1 cellular context compared by ENCODE assay signal in the genomic region with DNA sequence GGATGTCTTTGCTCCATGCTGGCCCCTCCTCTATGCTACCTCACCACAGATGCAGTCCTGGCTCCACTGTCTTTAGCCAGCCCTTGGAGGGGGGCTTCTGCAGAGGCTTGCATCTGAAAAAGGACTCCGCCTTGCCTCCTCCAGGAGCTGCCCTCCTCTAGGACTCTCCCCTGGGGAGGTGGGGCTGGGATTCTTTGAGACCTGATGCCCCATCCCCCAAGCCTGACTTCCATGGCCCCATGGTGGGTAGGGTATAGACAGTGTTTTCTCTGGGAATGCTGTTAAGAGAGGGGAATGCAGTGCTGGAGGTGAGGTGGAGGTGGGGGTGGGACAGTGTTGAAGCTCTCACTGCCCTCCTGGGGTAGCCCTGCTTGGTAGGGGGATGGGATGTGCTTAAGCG.
TF ChIP-seq lines count a peak whose summit lies in the region.

No MANE protein-coding gene starts in this region.

TF ChIP-seq in GM12878, 131 proteins besides CTCF, POLR2A, EP300 and RAD21:
- TF ChIP-seq POLR2AphosphoS5 (IDR thresholded peaks at IDR 0.05; ENCODE audit: low read length): 0 out of 2 replicates have a peak, but pooled peaks have one; percentile 7
- TF ChIP-seq USF2 (IDR thresholded peaks at IDR 0.05; ENCODE audit: borderline replicate concordance, low read depth, low read length): no peak
